Comparison of ENCODE assay signal across 1 cellular context in the genomic region with DNA sequence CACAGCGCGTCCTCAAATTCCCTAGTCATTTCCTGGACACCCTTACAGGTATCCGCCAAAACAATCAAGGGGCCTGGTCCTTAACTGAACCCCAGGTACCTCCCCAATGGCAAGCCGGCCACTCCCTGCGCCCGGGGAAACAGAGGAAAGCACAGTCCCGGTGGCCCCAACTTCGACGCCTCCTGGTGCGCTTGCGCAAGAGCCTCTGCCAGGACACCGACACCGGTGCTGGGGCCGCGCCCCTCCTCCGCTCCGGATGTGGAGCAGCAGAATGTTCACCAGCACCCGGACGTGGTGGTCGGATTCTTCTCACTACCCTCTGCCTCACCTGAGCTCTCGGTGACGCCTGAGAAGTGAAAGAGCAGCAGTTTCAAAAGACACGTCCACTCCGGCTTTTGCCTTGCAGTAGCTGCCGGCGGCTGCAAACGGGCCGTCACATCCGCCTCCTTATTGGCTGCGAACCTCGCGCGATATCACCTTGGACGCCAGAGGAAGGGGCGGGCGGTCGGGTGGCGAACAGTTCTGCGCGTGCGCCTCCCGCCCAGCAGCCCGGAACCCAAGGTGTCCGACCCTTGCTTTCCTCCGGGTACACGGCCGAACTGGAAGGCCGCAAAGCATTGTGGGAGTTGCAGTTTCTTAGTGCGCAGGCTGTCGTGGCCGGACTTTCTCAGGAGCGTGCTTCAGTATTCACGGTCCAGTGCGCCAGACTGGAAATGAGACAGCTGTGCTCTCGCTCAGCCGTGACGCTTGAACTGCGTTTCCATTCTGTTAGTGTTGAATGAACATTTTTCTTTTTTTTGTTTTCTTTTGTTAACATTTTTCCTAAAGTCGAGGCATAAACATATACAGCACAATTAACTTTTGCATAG.
TF ChIP-seq lines count a peak whose summit lies in the region.

A gene with protein sequence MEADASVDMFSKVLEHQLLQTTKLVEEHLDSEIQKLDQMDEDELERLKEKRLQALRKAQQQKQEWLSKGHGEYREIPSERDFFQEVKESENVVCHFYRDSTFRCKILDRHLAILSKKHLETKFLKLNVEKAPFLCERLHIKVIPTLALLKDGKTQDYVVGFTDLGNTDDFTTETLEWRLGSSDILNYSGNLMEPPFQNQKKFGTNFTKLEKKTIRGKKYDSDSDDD (minus strand): TSS at position 423 of the 869 bp plus-strand sequence. CDS start 3,123 bp downstream, outside the sequence.

TF ChIP-seq in HepG2, 621 proteins besides CTCF, POLR2A, EP300 and RAD21 (continued from another document and continues in another):
- no peak for TF ChIP-seq SYNCRIP (IDR thresholded peaks at IDR 0.05; ENCODE audit: insufficient read depth, low read depth, low read length)
- no peak; the same call in 1 of the 2 replicates for TF ChIP-seq DNMT3B (CRISPR knock-in tag; conservative IDR thresholded peaks at IDR 0.05)
- TF ChIP-seq ZNF382 (CRISPR knock-in tag; IDR thresholded peaks at IDR 0.05; ENCODE audit: borderline replicate concordance): no peak
- TF ChIP-seq, protein P1, sequence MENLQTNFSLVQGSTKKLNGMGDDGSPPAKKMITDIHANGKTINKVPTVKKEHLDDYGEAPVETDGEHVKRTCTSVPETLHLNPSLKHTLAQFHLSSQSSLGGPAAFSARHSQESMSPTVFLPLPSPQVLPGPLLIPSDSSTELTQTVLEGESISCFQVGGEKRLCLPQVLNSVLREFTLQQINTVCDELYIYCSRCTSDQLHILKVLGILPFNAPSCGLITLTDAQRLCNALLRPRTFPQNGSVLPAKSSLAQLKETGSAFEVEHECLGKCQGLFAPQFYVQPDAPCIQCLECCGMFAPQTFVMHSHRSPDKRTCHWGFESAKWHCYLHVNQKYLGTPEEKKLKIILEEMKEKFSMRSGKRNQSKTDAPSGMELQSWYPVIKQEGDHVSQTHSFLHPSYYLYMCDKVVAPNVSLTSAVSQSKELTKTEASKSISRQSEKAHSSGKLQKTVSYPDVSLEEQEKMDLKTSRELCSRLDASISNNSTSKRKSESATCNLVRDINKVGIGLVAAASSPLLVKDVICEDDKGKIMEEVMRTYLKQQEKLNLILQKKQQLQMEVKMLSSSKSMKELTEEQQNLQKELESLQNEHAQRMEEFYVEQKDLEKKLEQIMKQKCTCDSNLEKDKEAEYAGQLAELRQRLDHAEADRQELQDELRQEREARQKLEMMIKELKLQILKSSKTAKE (CRISPR knock-in tag; IDR thresholded peaks at IDR 0.05; ENCODE audit: borderline replicate concordance): no peak
- peak; percentile 96; the same call in 1 of the 2 replicates for TF ChIP-seq NFKB2 (CRISPR knock-in tag; IDR thresholded peaks at IDR 0.05; ENCODE audit: borderline replicate concordance)
- TF ChIP-seq ZSCAN25 (CRISPR knock-in tag; IDR thresholded peaks at IDR 0.05): peak; percentile 76
- TF ChIP-seq ZNF891 (CRISPR knock-in tag; IDR thresholded peaks at IDR 0.05): peak; percentile 85; the same call in 1 of the 2 replicates
- no peak; the same call in 1 of the 2 replicates for TF ChIP-seq NR2F6 (IDR thresholded peaks at IDR 0.05)
- no peak; the same call in 1 of the 2 replicates for TF ChIP-seq NR2F6 (CRISPR knock-in tag; IDR thresholded peaks at IDR 0.05)
- TF ChIP-seq ZNF350 (CRISPR knock-in tag; IDR thresholded peaks at IDR 0.05; ENCODE audit: borderline replicate concordance, low read depth): peak; percentile 99
- TF ChIP-seq DR1 (CRISPR knock-in tag; IDR thresholded peaks at IDR 0.05): peak; percentile 96
- no peak for TF ChIP-seq ADNP (CRISPR knock-in tag; IDR thresholded peaks at IDR 0.05)
- TF ChIP-seq, protein P2, sequence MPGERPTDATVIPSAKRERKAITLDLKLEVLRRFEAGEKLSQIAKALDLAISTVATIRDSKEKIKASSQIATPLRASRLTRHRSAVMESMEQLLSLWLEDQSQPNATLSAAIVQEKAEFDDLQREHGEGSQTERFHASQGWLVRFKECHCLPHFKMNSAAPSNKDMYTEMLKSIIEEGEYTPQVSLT (CRISPR knock-in tag; IDR thresholded peaks at IDR 0.05; ENCODE audit: borderline replicate concordance, low read depth): no peak
- TF ChIP-seq, protein P3, sequence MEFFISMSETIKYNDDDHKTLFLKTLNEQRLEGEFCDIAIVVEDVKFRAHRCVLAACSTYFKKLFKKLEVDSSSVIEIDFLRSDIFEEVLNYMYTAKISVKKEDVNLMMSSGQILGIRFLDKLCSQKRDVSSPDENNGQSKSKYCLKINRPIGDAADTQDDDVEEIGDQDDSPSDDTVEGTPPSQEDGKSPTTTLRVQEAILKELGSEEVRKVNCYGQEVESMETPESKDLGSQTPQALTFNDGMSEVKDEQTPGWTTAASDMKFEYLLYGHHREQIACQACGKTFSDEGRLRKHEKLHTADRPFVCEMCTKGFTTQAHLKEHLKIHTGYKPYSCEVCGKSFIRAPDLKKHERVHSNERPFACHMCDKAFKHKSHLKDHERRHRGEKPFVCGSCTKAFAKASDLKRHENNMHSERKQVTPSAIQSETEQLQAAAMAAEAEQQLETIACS (CRISPR knock-in tag; IDR thresholded peaks at IDR 0.05): no peak; the same call in 1 of the 2 replicates
- peak; percentile 98; the same call in 1 of the 2 replicates for TF ChIP-seq SMAD1 (CRISPR knock-in tag; IDR thresholded peaks at IDR 0.05; ENCODE audit: borderline replicate concordance, low read depth)
- TF ChIP-seq, protein P4, sequence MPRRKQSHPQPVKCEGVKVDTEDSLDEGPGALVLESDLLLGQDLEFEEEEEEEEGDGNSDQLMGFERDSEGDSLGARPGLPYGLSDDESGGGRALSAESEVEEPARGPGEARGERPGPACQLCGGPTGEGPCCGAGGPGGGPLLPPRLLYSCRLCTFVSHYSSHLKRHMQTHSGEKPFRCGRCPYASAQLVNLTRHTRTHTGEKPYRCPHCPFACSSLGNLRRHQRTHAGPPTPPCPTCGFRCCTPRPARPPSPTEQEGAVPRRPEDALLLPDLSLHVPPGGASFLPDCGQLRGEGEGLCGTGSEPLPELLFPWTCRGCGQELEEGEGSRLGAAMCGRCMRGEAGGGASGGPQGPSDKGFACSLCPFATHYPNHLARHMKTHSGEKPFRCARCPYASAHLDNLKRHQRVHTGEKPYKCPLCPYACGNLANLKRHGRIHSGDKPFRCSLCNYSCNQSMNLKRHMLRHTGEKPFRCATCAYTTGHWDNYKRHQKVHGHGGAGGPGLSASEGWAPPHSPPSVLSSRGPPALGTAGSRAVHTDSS (CRISPR knock-in tag; conservative IDR thresholded peaks at IDR 0.05): no peak
- TF ChIP-seq TBX2 (CRISPR knock-in tag; IDR thresholded peaks at IDR 0.05; ENCODE audit: borderline replicate concordance): peak; percentile 90
- peak; percentile 87; the same call in 1 of the 2 replicates for TF ChIP-seq ZNF44 (CRISPR knock-in tag; IDR thresholded peaks at IDR 0.05)
- TF ChIP-seq GLI4 (CRISPR knock-in tag; IDR thresholded peaks at IDR 0.05; ENCODE audit: borderline replicate concordance): peak; percentile 98
- no peak for TF ChIP-seq ZNF773 (CRISPR knock-in tag; IDR thresholded peaks at IDR 0.05; ENCODE audit: borderline replicate concordance)
- peak; percentile 97 for TF ChIP-seq ZNF501 (CRISPR knock-in tag; IDR thresholded peaks at IDR 0.05)
- peak; percentile 91 for TF ChIP-seq ZNF451 (CRISPR knock-in tag; IDR thresholded peaks at IDR 0.05)
- no peak for TF ChIP-seq ZNF549 (CRISPR knock-in tag; IDR thresholded peaks at IDR 0.05)
- peak; percentile 72; the same call in 1 of the 2 replicates for TF ChIP-seq ZNF329 (CRISPR knock-in tag; IDR thresholded peaks at IDR 0.05; ENCODE audit: low read depth)
- TF ChIP-seq FOXK1 (CRISPR knock-in tag; IDR thresholded peaks at IDR 0.05; ENCODE audit: borderline replicate concordance, low read depth): peak; percentile 95
- peak; percentile 98 for TF ChIP-seq KDM2A (CRISPR knock-in tag; IDR thresholded peaks at IDR 0.05; ENCODE audit: borderline replicate concordance, low read depth)
- peak; percentile 80 for TF ChIP-seq PHF21A (CRISPR knock-in tag; IDR thresholded peaks at IDR 0.05)
- no peak for TF ChIP-seq CENPT (CRISPR knock-in tag; IDR thresholded peaks at IDR 0.05; ENCODE audit: low read depth)
- TF ChIP-seq STAG1 (CRISPR knock-in tag; IDR thresholded peaks at IDR 0.05): peak; percentile 30
- TF ChIP-seq, protein P5, sequence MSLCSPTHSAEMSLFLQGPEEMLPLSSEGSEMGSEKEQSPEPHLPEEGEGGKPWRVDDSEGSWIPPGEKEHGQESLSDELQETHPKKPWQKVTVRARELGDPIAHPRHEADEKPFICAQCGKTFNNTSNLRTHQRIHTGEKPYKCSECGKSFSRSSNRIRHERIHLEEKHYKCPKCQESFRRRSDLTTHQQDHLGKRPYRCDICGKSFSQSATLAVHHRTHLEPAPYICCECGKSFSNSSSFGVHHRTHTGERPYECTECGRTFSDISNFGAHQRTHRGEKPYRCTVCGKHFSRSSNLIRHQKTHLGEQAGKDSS (CRISPR knock-in tag; IDR thresholded peaks at IDR 0.05; ENCODE audit: borderline replicate concordance, low read depth): peak; percentile 92; the same call in 1 of the 2 replicates
- peak; percentile 58 for TF ChIP-seq RFX5 (IDR thresholded peaks at IDR 0.05; ENCODE audit: low read depth, low read length)
- TF ChIP-seq ARNT2 (CRISPR knock-in tag; IDR thresholded peaks at IDR 0.05; ENCODE audit: low read depth): peak; percentile 93
- TF ChIP-seq, protein P6, sequence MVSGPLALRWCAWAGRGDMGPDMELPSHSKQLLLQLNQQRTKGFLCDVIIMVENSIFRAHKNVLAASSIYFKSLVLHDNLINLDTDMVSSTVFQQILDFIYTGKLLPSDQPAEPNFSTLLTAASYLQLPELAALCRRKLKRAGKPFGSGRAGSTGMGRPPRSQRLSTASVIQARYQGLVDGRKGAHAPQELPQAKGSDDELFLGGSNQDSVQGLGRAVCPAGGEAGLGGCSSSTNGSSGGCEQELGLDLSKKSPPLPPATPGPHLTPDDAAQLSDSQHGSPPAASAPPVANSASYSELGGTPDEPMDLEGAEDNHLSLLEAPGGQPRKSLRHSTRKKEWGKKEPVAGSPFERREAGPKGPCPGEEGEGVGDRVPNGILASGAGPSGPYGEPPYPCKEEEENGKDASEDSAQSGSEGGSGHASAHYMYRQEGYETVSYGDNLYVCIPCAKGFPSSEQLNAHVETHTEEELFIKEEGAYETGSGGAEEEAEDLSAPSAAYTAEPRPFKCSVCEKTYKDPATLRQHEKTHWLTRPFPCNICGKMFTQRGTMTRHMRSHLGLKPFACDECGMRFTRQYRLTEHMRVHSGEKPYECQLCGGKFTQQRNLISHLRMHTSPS (CRISPR knock-in tag; IDR thresholded peaks at IDR 0.05; ENCODE audit: low read depth): 0 out of 2 replicates have a peak, but pooled peaks have one; percentile 35
- TF ChIP-seq, protein P7, sequence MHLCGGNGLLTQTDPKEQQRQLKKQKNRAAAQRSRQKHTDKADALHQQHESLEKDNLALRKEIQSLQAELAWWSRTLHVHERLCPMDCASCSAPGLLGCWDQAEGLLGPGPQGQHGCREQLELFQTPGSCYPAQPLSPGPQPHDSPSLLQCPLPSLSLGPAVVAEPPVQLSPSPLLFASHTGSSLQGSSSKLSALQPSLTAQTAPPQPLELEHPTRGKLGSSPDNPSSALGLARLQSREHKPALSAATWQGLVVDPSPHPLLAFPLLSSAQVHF (CRISPR knock-in tag; IDR thresholded peaks at IDR 0.05): no peak; the same call in 1 of the 2 replicates
- TF ChIP-seq MAFG (CRISPR knock-in tag; IDR thresholded peaks at IDR 0.05): no peak
- TF ChIP-seq ZNF383 (CRISPR knock-in tag; IDR thresholded peaks at IDR 0.05; ENCODE audit: borderline replicate concordance): no peak
- TF ChIP-seq, protein P8, sequence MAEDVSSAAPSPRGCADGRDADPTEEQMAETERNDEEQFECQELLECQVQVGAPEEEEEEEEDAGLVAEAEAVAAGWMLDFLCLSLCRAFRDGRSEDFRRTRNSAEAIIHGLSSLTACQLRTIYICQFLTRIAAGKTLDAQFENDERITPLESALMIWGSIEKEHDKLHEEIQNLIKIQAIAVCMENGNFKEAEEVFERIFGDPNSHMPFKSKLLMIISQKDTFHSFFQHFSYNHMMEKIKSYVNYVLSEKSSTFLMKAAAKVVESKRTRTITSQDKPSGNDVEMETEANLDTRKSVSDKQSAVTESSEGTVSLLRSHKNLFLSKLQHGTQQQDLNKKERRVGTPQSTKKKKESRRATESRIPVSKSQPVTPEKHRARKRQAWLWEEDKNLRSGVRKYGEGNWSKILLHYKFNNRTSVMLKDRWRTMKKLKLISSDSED (CRISPR knock-in tag; IDR thresholded peaks at IDR 0.05): no peak
- TF ChIP-seq, protein P9, sequence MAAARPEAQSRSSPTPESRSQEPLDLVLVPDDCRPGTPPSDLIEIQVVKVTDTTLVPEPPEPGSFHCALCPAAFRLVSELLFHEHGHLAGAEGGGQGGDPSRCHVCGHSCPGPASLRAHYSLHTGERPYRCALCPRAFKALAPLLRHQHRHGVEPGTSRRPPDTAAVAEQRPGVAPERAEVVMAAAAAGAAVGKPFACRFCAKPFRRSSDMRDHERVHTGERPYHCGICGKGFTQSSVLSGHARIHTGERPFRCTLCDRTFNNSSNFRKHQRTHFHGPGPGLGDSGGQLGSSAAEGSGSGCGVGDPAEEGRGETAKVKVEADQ (CRISPR knock-in tag; IDR thresholded peaks at IDR 0.05; ENCODE audit: borderline replicate concordance): peak; percentile 85
- TF ChIP-seq ZNF530 (CRISPR knock-in tag; IDR thresholded peaks at IDR 0.05; ENCODE audit: low read depth): no peak
- TF ChIP-seq, protein P10, sequence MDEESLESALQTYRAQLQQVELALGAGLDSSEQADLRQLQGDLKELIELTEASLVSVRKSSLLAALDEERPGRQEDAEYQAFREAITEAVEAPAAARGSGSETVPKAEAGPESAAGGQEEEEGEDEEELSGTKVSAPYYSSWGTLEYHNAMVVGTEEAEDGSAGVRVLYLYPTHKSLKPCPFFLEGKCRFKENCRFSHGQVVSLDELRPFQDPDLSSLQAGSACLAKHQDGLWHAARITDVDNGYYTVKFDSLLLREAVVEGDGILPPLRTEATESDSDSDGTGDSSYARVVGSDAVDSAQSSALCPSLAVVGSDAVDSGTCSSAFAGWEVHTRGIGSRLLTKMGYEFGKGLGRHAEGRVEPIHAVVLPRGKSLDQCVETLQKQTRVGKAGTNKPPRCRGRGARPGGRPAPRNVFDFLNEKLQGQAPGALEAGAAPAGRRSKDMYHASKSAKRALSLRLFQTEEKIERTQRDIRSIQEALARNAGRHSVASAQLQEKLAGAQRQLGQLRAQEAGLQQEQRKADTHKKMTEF (CRISPR knock-in tag; IDR thresholded peaks at IDR 0.05): peak; percentile 88
- no peak for TF ChIP-seq ZNF496 (CRISPR knock-in tag; IDR thresholded peaks at IDR 0.05; ENCODE audit: insufficient replicate concordance)
- TF ChIP-seq ZNF83 (CRISPR knock-in tag; IDR thresholded peaks at IDR 0.05; ENCODE audit: borderline replicate concordance): peak; percentile 91; the same call in 1 of the 2 replicates
- no peak for TF ChIP-seq GPN1 (CRISPR knock-in tag; IDR thresholded peaks at IDR 0.05; ENCODE audit: borderline replicate concordance)
- peak; percentile 89; the same call in 1 of the 2 replicates for TF ChIP-seq ZNF33B (CRISPR knock-in tag; IDR thresholded peaks at IDR 0.05)
- TF ChIP-seq TAF15 (IDR thresholded peaks at IDR 0.05; ENCODE audit: low read depth, low read length, poor library complexity, severe bottlenecking): no peak
- TF ChIP-seq PITX1 (CRISPR knock-in tag; IDR thresholded peaks at IDR 0.05): peak; percentile 59; the same call in 1 of the 2 replicates
- no peak for TF ChIP-seq ZNF780A (CRISPR knock-in tag; IDR thresholded peaks at IDR 0.05)
- TF ChIP-seq ATF7-NPFF (CRISPR knock-in tag; IDR thresholded peaks at IDR 0.05; ENCODE audit: low read depth): peak; percentile 71; the same call in 1 of the 2 replicates
- no peak for TF ChIP-seq RCOR2 (CRISPR knock-in tag; IDR thresholded peaks at IDR 0.05)
- no peak; the same call in 1 of the 2 replicates for TF ChIP-seq ZNF703 (CRISPR knock-in tag; IDR thresholded peaks at IDR 0.05; ENCODE audit: borderline replicate concordance)
- TF ChIP-seq GFI1 (CRISPR knock-in tag; IDR thresholded peaks at IDR 0.05; ENCODE audit: borderline replicate concordance): peak; percentile 62; the same call in 1 of the 2 replicates
